In the genomic region with DNA sequence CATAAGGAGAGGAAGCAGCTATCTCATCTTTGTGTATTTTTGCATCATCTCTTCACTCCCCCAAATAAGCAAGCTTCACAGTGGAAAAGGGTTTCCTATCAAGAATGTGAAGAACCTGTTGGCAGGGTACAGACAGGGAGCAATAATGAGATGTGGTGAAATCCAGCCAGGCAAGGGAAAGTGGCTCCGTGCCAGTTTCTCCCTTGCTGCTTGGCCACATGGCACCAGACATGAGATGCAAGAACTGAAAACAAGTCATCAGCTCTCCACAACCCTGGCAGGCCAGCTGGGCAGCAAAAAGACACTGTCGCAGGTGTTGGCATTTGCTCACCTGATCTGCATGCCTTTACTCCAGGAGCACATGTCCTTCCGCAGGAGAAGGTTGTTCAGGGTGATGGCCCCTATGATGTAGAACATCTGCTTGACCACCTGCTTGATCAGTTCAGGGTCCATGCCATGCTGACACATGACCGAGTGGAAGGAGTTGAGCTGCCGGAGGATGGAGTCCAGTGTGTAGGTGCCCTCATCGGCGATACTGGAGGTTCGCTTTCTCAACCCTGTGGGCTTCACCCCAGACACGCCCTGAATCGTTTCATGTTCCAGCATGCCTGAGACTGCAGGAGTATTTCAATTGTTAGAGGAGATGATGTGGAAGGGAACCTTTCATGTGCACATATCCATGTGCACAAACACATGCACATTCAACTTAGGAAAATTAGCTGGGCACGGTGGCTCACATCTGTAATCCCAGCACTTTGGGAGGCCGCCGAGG, we compare ENCODE assay signal across 1 cellular context.
TF ChIP-seq lines count a peak whose summit lies in the region.

No MANE protein-coding gene starts in this region.

TF ChIP-seq in HepG2, 621 proteins besides CTCF, POLR2A, EP300 and RAD21:
- TF ChIP-seq ETV5 (CRISPR knock-in tag; IDR thresholded peaks at IDR 0.05; ENCODE audit: borderline replicate concordance), result no peak
- TF ChIP-seq, protein P1, sequence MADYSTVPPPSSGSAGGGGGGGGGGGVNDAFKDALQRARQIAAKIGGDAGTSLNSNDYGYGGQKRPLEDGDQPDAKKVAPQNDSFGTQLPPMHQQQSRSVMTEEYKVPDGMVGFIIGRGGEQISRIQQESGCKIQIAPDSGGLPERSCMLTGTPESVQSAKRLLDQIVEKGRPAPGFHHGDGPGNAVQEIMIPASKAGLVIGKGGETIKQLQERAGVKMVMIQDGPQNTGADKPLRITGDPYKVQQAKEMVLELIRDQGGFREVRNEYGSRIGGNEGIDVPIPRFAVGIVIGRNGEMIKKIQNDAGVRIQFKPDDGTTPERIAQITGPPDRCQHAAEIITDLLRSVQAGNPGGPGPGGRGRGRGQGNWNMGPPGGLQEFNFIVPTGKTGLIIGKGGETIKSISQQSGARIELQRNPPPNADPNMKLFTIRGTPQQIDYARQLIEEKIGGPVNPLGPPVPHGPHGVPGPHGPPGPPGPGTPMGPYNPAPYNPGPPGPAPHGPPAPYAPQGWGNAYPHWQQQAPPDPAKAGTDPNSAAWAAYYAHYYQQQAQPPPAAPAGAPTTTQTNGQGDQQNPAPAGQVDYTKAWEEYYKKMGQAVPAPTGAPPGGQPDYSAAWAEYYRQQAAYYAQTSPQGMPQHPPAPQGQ (CRISPR knock-in tag; IDR thresholded peaks at IDR 0.05; ENCODE audit: borderline replicate concordance), result no peak
- TF ChIP-seq BCL6 (CRISPR knock-in tag; IDR thresholded peaks at IDR 0.05), result no peak
- no peak for TF ChIP-seq GATA4 (IDR thresholded peaks at IDR 0.05; ENCODE audit: borderline replicate concordance, low read depth)
